Comparison of ENCODE assay signal across 20 cellular contexts in the genomic region with DNA sequence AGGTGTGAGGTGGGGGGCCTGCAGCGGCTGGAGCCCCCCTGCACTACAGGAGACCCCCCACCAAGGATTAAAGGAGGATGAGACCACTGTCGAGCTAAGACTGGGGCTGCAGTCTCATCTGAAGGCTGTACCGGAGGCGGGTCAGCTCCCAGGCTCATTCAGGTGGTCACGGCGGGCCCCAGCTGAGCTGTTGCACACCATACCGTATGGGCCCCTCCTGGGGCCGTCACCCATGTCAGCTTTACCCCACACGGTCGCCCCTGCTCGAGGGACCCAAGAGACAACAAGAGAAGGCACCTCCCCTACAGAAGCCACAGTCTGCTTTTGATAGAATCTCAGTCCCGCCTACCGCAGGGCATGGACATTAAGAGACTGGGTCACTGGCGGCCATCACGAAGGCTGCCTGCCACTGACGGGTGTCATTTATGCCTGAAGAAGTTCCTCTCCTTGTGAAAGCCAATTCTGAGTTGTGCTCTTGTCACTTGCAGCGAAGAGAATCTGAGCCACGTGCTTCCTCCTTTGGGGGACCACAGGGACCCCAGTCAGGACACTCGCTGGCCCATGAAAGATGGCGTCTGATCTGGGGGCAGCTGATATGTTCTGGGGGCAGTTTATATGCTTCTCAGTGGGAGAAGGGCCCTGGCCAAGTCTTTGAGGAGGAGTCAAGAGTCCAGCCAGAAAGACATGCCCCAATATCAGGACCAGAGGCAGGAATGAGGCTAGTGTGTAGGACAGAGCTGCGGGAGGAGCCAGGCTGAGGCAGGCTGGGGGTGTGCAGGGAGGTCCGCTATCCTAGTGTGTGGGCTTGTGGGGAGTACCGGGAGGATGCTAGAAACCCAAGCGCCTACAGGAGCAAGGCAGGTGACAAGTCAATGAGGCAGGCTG.
DNase-seq lines count a peak whose midpoint lies in the region; ATAC-seq and TF ChIP-seq lines count a peak whose summit lies in the region.
"Had no signal": no experiment of that assay in that cellular context is flagged by ENCODE, and none has a peak within 500 bp of the region (broad histone marks: within the 10 kb centered on the region; RNA-seq: fewer than 3 reads in every experiment).

No MANE protein-coding gene starts in this region.

- no peak overlapping the region for H3K27ac ChIP-seq in right atrium auricular region
- H3K27ac ChIP-seq in coronary artery = no peak overlapping the region

- no peak for ATAC-seq in left cardiac atrium
- ATAC-seq in GM21526 (IDR thresholded peaks at IDR 0.05; ENCODE audit: low FRiP score, unreplicated experiment) = no peak

- H3K36me3 Mint-ChIP-seq in endothelial cell (ENCODE audit: low read depth, unreplicated experiment) = peaks cover 13% of the 10 kb centered on the region
- no peaks in the 10 kb centered on the region for H3K36me3 Mint-ChIP-seq in neural crest cell (ENCODE audit: low read depth)
- no peaks in the 10 kb centered on the region for H3K36me3 Mint-ChIP-seq in progenitor cell of endocrine pancreas (ENCODE audit: insufficient read depth)
- H3K36me3 Mint-ChIP-seq: CD8-positive, alpha-beta memory T cell had no signal

- peak overlapping the region; percentile 36 for H3K27ac Mint-ChIP-seq in endothelial cell (ENCODE audit: unreplicated experiment)
- H3K27ac Mint-ChIP-seq in neural crest cell (ENCODE audit: unreplicated experiment) = peak overlapping the region; percentile 32
- no peak overlapping the region for H3K27ac Mint-ChIP-seq in progenitor cell of endocrine pancreas
- H3K27ac Mint-ChIP-seq: HFFc6 had no signal

- no peaks in the 10 kb centered on the region for H3K27me3 ChIP-seq in right atrium auricular region
- H3K27me3 ChIP-seq: BE2C, MG63 had no signal

- no peak overlapping the region for H3K4me3 Mint-ChIP-seq in endothelial cell (ENCODE audit: unreplicated experiment)
- no peak overlapping the region for H3K4me3 Mint-ChIP-seq in neural crest cell
- H3K4me3 Mint-ChIP-seq in progenitor cell of endocrine pancreas (ENCODE audit: low read depth) = no peak overlapping the region
- H3K4me3 Mint-ChIP-seq: HFFc6 had no signal

- H3K9me3 Mint-ChIP-seq in endothelial cell (ENCODE audit: unreplicated experiment) (peaks cover 21% of the 10 kb centered on the region), neural crest cell (peaks cover 5% of the 10 kb centered on the region), progenitor cell of endocrine pancreas (ENCODE audit: low read depth) (peaks cover 3% of the 10 kb centered on the region)
- H3K9me3 Mint-ChIP-seq: CD8-positive, alpha-beta memory T cell had no signal

- H3K4me1 ChIP-seq in right atrium auricular region = peaks cover 0 to 11% of the 10 kb centered on the region in 2 donors
- H3K4me1 ChIP-seq: BE2C had no signal

- intact Hi-C loops in left cardiac atrium (cut with DNase I) = no loop called here

- no peaks in the 10 kb centered on the region for H3K4me1 Mint-ChIP-seq in endothelial cell (ENCODE audit: unreplicated experiment)
- H3K4me1 Mint-ChIP-seq in neural crest cell = no peaks in the 10 kb centered on the region
- H3K4me1 Mint-ChIP-seq in progenitor cell of endocrine pancreas (ENCODE audit: low read depth) = peaks cover 3% of the 10 kb centered on the region

- TF ChIP-seq CTCF in right atrium auricular region (IDR thresholded peaks at IDR 0.05) (no peak), endothelial cell (IDR thresholded peaks at IDR 0.05; ENCODE audit: unreplicated experiment) (no peak), neural crest cell (conservative IDR thresholded peaks at IDR 0.05) (no peak), coronary artery (IDR thresholded peaks at IDR 0.05) (no peak), progenitor cell of endocrine pancreas (IDR thresholded peaks at IDR 0.05; ENCODE audit: unreplicated experiment) (no peak)

- DNase-seq in left cardiac atrium (peak; percentile 9), right atrium auricular region (ENCODE audit: low spot score) (no peak), endothelial cell (ENCODE audit: low spot score) (no peak), neural crest cell (ENCODE audit: low read depth, low spot score) (no peak), coronary artery (ENCODE audit: low spot score) (no peak), progenitor cell of endocrine pancreas (ENCODE audit: low spot score, unreplicated experiment) (no peak)
- DNase-seq: BE2C; CD8-positive, alpha-beta memory T cell; GF-D8; GOT3; HFFc6; MG63; NCI-H1092 treated with DMSO at 0.1 percent for 48 hours; NCI-H1694; NCI-H345; NCI-H69; NK-92 treated with Interleukin-12 subunit alpha and Interleukin-12 subunit beta, amount 100 ng/mL, for 24 hours; OCI-M1; RPMI8226 had no signal

- H3K4me3 ChIP-seq in right atrium auricular region (no peak overlapping the region), coronary artery (no peak overlapping the region)
- H3K4me3 ChIP-seq: MG63 had no signal

- H3K9me3 ChIP-seq in right atrium auricular region = no peaks in the 10 kb centered on the region
- H3K9me3 ChIP-seq: BE2C had no signal

- H3K36me3 ChIP-seq in right atrium auricular region = no peaks in the 10 kb centered on the region
- H3K36me3 ChIP-seq: BE2C had no signal

- H3K27me3 Mint-ChIP-seq in endothelial cell (ENCODE audit: unreplicated experiment) (peaks cover 2% of the 10 kb centered on the region), neural crest cell (ENCODE audit: low read depth) (no peaks in the 10 kb centered on the region), progenitor cell of endocrine pancreas (peaks cover 8% of the 10 kb centered on the region)
